ENCODE assay signal across 1 cellular context in the genomic region with DNA sequence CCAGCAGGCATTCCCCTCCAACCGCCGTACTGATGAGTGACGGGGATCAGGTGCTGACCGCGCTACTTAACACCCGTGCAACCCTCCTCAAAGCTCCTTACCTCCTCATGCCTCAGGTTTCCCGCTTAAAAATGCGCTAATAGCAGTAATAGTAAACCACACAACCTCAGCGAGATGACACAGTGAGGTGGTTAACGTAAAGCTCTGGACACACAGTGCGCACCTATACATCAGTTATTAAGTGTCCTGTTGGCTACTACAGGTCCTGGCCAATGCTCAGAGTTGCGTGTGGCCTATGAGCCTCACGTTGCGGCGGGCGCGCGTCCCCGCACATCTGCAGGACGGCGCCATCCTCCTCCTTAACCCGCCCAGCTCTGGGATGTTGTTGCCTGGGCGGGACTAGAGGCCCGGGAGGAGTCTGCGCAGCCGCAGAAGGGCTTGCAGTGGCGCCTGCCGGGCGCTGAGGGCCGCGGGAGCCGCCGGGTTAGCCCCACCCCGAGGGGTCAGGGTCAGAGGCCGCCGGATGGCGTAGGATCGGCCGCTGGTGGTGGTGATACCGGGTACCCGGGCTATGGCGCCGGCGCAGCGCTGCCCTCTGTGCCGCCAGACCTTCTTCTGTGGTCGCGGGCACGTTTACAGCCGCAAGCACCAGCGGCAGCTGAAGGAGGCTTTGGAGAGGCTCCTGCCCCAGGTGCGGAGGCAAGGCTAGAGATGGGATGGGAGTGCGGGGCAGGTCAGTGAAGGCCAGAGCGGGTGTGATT.
TF ChIP-seq lines count a peak whose summit lies in the region.

Gene CENATAC (plus strand): TSS at position 512 of the 761 bp plus-strand sequence. CDS start 60 bp downstream, at position 572.

TF ChIP-seq in HepG2, 621 proteins besides CTCF, POLR2A, EP300 and RAD21 (continued from another document and continues in another):
- TF ChIP-seq, protein P1, sequence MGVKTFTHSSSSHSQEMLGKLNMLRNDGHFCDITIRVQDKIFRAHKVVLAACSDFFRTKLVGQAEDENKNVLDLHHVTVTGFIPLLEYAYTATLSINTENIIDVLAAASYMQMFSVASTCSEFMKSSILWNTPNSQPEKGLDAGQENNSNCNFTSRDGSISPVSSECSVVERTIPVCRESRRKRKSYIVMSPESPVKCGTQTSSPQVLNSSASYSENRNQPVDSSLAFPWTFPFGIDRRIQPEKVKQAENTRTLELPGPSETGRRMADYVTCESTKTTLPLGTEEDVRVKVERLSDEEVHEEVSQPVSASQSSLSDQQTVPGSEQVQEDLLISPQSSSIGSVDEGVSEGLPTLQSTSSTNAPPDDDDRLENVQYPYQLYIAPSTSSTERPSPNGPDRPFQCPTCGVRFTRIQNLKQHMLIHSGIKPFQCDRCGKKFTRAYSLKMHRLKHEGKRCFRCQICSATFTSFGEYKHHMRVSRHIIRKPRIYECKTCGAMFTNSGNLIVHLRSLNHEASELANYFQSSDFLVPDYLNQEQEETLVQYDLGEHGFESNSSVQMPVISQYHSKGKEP (CRISPR knock-in tag; IDR thresholded peaks at IDR 0.05), result no peak
- TF ChIP-seq ZBTB21 (CRISPR knock-in tag; IDR thresholded peaks at IDR 0.05) (no peak), ZNF569 (CRISPR knock-in tag; IDR thresholded peaks at IDR 0.05; ENCODE audit: borderline replicate concordance) (no peak), ZBTB42 (CRISPR knock-in tag; IDR thresholded peaks at IDR 0.05) (peak; percentile 62; the same call in 1 of the 2 replicates), ZSCAN31 (CRISPR knock-in tag; IDR thresholded peaks at IDR 0.05; ENCODE audit: low read depth) (no peak), KDM5A (IDR thresholded peaks at IDR 0.05; ENCODE audit: borderline replicate concordance, low read length) (peak; percentile 81; the same call in 1 of the 2 replicates), GATAD2A (CRISPR knock-in tag; IDR thresholded peaks at IDR 0.05) (peak; percentile 68), BRF2 (CRISPR knock-in tag; IDR thresholded peaks at IDR 0.05) (no peak), ZNF34 (CRISPR knock-in tag; IDR thresholded peaks at IDR 0.05; ENCODE audit: borderline replicate concordance) (no peak), NCOA2 (CRISPR knock-in tag; IDR thresholded peaks at IDR 0.05) (peak; percentile 52; the same call in 1 of the 2 replicates), ZNF788 (CRISPR knock-in tag; IDR thresholded peaks at IDR 0.05; ENCODE audit: borderline replicate concordance) (peak; percentile 58; the same call in 1 of the 2 replicates), ZNF512 (CRISPR knock-in tag; IDR thresholded peaks at IDR 0.05) (no peak), KLF13 (CRISPR knock-in tag; IDR thresholded peaks at IDR 0.05) (no peak), ZNF44 (CRISPR knock-in tag; IDR thresholded peaks at IDR 0.05) (0 out of 2 replicates have a peak, but pooled peaks have one; percentile 61), HNF4G (IDR thresholded peaks at IDR 0.05; ENCODE audit: borderline replicate concordance, low read depth, low read length) (0 out of 2 replicates have a peak, but pooled peaks have one; percentile 15), HNF4G (CRISPR knock-in tag; IDR thresholded peaks at IDR 0.05; ENCODE audit: borderline replicate concordance, low read depth) (peak; percentile 18; the same call in 1 of the 2 replicates), KDM2A (CRISPR knock-in tag; IDR thresholded peaks at IDR 0.05; ENCODE audit: borderline replicate concordance, low read depth) (peak; percentile 91), ZFP36L1 (CRISPR knock-in tag; IDR thresholded peaks at IDR 0.05) (peak; percentile 60), PTBP1 (IDR thresholded peaks at IDR 0.05; ENCODE audit: low read depth, low read length, poor library complexity, severe bottlenecking) (no peak), ZNF768 (CRISPR knock-in tag; IDR thresholded peaks at IDR 0.05) (0 out of 2 replicates have a peak, but pooled peaks have one; percentile 13), ZNF740 (CRISPR knock-in tag; IDR thresholded peaks at IDR 0.05) (no peak), ZFX (CRISPR knock-in tag; IDR thresholded peaks at IDR 0.05; ENCODE audit: low read depth) (peak; percentile 99), PAWR (CRISPR knock-in tag; IDR thresholded peaks at IDR 0.05; ENCODE audit: borderline replicate concordance) (no peak), ZBTB25 (CRISPR knock-in tag; IDR thresholded peaks at IDR 0.05) (peak; percentile 57; the same call in 1 of the 2 replicates), ZNF598 (CRISPR knock-in tag; IDR thresholded peaks at IDR 0.05; ENCODE audit: borderline replicate concordance) (no peak; the same call in 1 of the 2 replicates), RARA (CRISPR knock-in tag; IDR thresholded peaks at IDR 0.05) (peak; percentile 48; the same call in 1 of the 2 replicates), PLRG1 (conservative IDR thresholded peaks at IDR 0.05) (no peak), ZNF20 (CRISPR knock-in tag; IDR thresholded peaks at IDR 0.05) (0 out of 2 replicates have a peak, but pooled peaks have one; percentile 42), KAT7 (CRISPR knock-in tag; IDR thresholded peaks at IDR 0.05; ENCODE audit: borderline replicate concordance) (peak; percentile 87; the same call in 1 of the 2 replicates), FOXJ3 (CRISPR knock-in tag; IDR thresholded peaks at IDR 0.05; ENCODE audit: borderline replicate concordance) (peak; percentile 12; the same call in 1 of the 2 replicates), ZNF205 (CRISPR knock-in tag; IDR thresholded peaks at IDR 0.05) (peak; percentile 15; the same call in 1 of the 2 replicates), SIN3A (IDR thresholded peaks at IDR 0.05; ENCODE audit: borderline replicate concordance, low read depth, low read length) (peak; percentile 83; the same call in 1 of the 2 replicates), CENPX (CRISPR knock-in tag; IDR thresholded peaks at IDR 0.05) (no peak), FOXO1 (CRISPR knock-in tag; IDR thresholded peaks at IDR 0.05) (peak; percentile 12), NR2F6 (IDR thresholded peaks at IDR 0.05) (peak; percentile 87), NR2F6 (CRISPR knock-in tag; IDR thresholded peaks at IDR 0.05) (peak; percentile 98), ZNF17 (CRISPR knock-in tag; IDR thresholded peaks at IDR 0.05) (no peak)
- TF ChIP-seq, protein P2, sequence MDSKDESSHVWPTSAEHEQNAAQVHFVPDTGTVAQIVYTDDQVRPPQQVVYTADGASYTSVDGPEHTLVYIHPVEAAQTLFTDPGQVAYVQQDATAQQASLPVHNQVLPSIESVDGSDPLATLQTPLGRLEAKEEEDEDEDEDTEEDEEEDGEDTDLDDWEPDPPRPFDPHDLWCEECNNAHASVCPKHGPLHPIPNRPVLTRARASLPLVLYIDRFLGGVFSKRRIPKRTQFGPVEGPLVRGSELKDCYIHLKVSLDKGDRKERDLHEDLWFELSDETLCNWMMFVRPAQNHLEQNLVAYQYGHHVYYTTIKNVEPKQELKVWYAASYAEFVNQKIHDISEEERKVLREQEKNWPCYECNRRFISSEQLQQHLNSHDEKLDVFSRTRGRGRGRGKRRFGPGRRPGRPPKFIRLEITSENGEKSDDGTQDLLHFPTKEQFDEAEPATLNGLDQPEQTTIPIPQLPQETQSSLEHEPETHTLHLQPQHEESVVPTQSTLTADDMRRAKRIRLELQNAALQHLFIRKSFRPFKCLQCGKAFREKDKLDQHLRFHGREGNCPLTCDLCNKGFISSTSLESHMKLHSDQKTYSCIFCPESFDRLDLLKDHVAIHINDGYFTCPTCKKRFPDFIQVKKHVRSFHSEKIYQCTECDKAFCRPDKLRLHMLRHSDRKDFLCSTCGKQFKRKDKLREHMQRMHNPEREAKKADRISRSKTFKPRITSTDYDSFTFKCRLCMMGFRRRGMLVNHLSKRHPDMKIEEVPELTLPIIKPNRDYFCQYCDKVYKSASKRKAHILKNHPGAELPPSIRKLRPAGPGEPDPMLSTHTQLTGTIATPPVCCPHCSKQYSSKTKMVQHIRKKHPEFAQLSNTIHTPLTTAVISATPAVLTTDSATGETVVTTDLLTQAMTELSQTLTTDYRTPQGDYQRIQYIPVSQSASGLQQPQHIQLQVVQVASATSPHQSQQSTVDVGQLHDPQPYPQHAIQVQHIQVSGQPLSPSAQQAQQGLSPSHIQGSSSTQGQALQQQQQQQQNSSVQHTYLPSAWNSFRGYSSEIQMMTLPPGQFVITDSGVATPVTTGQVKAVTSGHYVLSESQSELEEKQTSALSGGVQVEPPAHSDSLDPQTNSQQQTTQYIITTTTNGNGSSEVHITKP (CRISPR knock-in tag; IDR thresholded peaks at IDR 0.05; ENCODE audit: low read depth), result peak; percentile 49; the same call in 1 of the 2 replicates
- TF ChIP-seq, protein P3, sequence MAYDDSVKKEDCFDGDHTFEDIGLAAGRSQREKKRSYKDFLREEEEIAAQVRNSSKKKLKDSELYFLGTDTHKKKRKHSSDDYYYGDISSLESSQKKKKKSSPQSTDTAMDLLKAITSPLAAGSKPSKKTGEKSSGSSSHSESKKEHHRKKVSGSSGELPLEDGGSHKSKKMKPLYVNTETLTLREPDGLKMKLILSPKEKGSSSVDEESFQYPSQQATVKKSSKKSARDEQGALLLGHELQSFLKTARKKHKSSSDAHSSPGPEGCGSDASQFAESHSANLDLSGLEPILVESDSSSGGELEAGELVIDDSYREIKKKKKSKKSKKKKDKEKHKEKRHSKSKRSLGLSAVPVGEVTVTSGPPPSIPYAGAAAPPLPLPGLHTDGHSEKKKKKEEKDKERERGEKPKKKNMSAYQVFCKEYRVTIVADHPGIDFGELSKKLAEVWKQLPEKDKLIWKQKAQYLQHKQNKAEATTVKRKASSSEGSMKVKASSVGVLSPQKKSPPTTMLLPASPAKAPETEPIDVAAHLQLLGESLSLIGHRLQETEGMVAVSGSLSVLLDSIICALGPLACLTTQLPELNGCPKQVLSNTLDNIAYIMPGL (CRISPR knock-in tag; IDR thresholded peaks at IDR 0.05; ENCODE audit: borderline replicate concordance in 1 of 2, low read depth in 1 of 2), result peak; percentile 53 to 76
